8 cellular contexts compared by ENCODE assay signal in the genomic region with DNA sequence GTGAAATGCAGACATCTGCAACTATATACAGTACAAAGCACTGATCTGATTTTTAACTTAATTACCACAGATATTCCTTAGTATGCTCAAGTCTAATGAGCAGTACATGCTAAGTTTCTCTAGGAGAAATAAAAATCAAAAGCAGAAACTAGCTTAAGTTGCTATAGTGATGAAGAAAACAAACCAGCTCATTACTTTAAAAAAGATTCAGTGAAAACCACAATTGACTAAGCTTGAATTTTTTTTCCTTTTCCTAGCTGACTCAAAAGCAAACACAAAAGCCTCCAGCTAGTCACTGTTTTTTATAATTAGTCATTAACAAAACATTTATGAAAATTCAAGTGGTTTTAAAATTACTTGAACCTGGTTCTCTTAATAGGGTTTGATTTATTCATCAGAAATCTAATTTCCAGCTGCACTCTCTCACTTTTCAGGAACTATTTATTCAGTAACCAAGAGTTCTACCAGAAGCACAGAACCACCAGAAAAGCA. TPM values are rescaled to one million over a fixed set of nuclear protein-coding genes. Genes with fewer than 3 reads are reported as not detected.
DNase-seq lines count a peak whose midpoint lies in the region; ATAC-seq and TF ChIP-seq lines count a peak whose summit lies in the region.
"Not testable (repeated sequence)": the region's sequence is repeated elsewhere in the genome, so short reads cannot be mapped to it uniquely, and the experiment has no call there.

No MANE protein-coding gene starts in this region.

- not testable (repeated sequence) for TF ChIP-seq EP300 in gastroesophageal sphincter (IDR thresholded peaks at IDR 0.05); upper lobe of left lung (IDR thresholded peaks at IDR 0.05)

- TF ChIP-seq CTCF in mammary epithelial cell (conservative IDR thresholded peaks at IDR 0.05 in 1 of 2, IDR thresholded peaks at IDR 0.05 in 1 of 2; ENCODE audit: extremely low read depth in 1 of 2, insufficient read depth in 1 of 2, low read depth in 1 of 2, low read length in 2 of 2); gastroesophageal sphincter (IDR thresholded peaks at IDR 0.05); upper lobe of left lung (IDR thresholded peaks at IDR 0.05): not testable (repeated sequence)

- peak; percentile 53 for ATAC-seq in HG03565 (IDR thresholded peaks at IDR 0.05; ENCODE audit: unreplicated experiment)
- peak; percentile 73 to 78 for ATAC-seq in activated CD4-positive, CD25-positive, alpha-beta regulatory T cell treated with anti-CD3 and anti-CD28 coated beads, Interleukin-2, amount 50 U/mL, for 24 hours
- ATAC-seq in gastroesophageal sphincter: peak; percentile 32
- peak; percentile 74 to 81 for ATAC-seq in naive thymus-derived CD8-positive, alpha-beta T cell
- peak; percentile 15 to 73 for ATAC-seq in upper lobe of left lung (ENCODE audit: low FRiP score in 2 of 2)

- H3K9me2 ChIP-seq in GM23248 (ENCODE audit: insufficient read depth): not testable (repeated sequence)

- H3K27ac Mint-ChIP-seq in naive thymus-derived CD8-positive, alpha-beta T cell: peak overlapping the region; percentile 66 to 93 (median 91)

- peak overlapping the region; percentile 61 for H3K4me2 ChIP-seq in GM23248 (ENCODE audit: unreplicated experiment)
- peak overlapping the region; percentile 72 for H3K4me2 ChIP-seq in mammary epithelial cell (ENCODE audit: insufficient read depth, low read depth, low read length)

- intact Hi-C loops in mammary epithelial cell (cut with micrococcal nuclease): not testable (repeated sequence)

- H3K79me2 ChIP-seq in GM23248 (ENCODE audit: insufficient read depth) (peaks cover 68% of the 10 kb centered on the region), mammary epithelial cell (ENCODE audit: insufficient read depth, low read length) (peaks cover 68% of the 10 kb centered on the region)

- H3K9me3 ChIP-seq in GM23248 (ENCODE audit: low read depth); mammary epithelial cell (replicated peaks; ENCODE audit: insufficient read depth, low read length); gastroesophageal sphincter; upper lobe of left lung: not testable (repeated sequence)

- H3K9me3 Mint-ChIP-seq in naive thymus-derived CD8-positive, alpha-beta T cell: not testable (repeated sequence)

- peak overlapping the region in 7 of 10 donors; percentile 17 to 60 (median 50) for H3K4me3 Mint-ChIP-seq in naive thymus-derived CD8-positive, alpha-beta T cell

- CTCF ChIA-PET in mammary epithelial cell (lab: Charles Lee; ENCODE audit: low non-redundant PET): not testable (repeated sequence)

- DNase-seq in ELR (ENCODE audit: low read depth) (peak; percentile 92), GM23248 (peak; percentile 87), mammary epithelial cell (peak; percentile 84)
- DNase-seq in naive thymus-derived CD8-positive, alpha-beta T cell: peak in 3 of 10 donors; percentile 38 to 54 (median 50)
- not testable (repeated sequence) for DNase-seq in upper lobe of left lung

- H4K20me1 ChIP-seq in GM23248 (ENCODE audit: insufficient read depth); mammary epithelial cell (ENCODE audit: insufficient read depth, low read length): not testable (repeated sequence)

- not testable (repeated sequence) for BruUV-seq in mammary epithelial cell (replicated peaks; lab: Mats Ljungman, UMichigan)

- peaks cover 32% of the 10 kb centered on the region for H3K4me1 ChIP-seq in GM23248 (ENCODE audit: insufficient read depth)
- H3K4me1 ChIP-seq in mammary epithelial cell (ENCODE audit: insufficient read depth, low read length): peaks cover 25% of the 10 kb centered on the region
- H3K4me1 ChIP-seq in gastroesophageal sphincter: peaks cover 12 to 60% (median 21%) of the 10 kb centered on the region in 3 donors
- H3K4me1 ChIP-seq in upper lobe of left lung: peaks cover 15 to 48% (median 29%) of the 10 kb centered on the region in 4 donors

- in situ Hi-C loops in GM23248 (cut with MboI); mammary epithelial cell (cut with MboI; ENCODE audit: low sequenced_read_pairs in 2 of 2): not testable (repeated sequence)

- H3K4me1 Mint-ChIP-seq in naive thymus-derived CD8-positive, alpha-beta T cell: peaks cover 25 to 72% (median 62%) of the 10 kb centered on the region in 4 donors

- H3K27me3 ChIP-seq in GM23248 (replicated peaks; ENCODE audit: insufficient read depth); mammary epithelial cell (ENCODE audit: insufficient read depth, low read length); gastroesophageal sphincter; upper lobe of left lung: not testable (repeated sequence)

- H3K36me3 ChIP-seq in GM23248 (ENCODE audit: low read depth); gastroesophageal sphincter; upper lobe of left lung: not testable (repeated sequence)
- H3K36me3 ChIP-seq in mammary epithelial cell (ENCODE audit: insufficient read depth, low read length): peaks cover 11% of the 10 kb centered on the region

- H3K4me3 ChIP-seq in GM23248 (peak overlapping the region; percentile 38), mammary epithelial cell (replicated peaks in 1 of 3; ENCODE audit: insufficient read depth in 1 of 3, low read depth in 2 of 3, low read length in 3 of 3) (peak overlapping the region in 1 of 3 experiments; percentile 27)
- not testable (repeated sequence) for H3K4me3 ChIP-seq in gastroesophageal sphincter, upper lobe of left lung

- dilution Hi-C loops in mammary epithelial cell (cut with HindIII; ENCODE audit: low sequenced_read_pairs): not testable (repeated sequence)

- peaks cover 0 to 28% (median 8%) of the 10 kb centered on the region in 3 donors for H3K36me3 Mint-ChIP-seq in naive thymus-derived CD8-positive, alpha-beta T cell

- POLR2A ChIA-PET in naive thymus-derived CD8-positive, alpha-beta T cell (lab: Charles Lee): interaction anchor here (0.6 to 1.1 kb wide), 3 partner anchors 8 to 601 kb away, joined by 3 to 7 read pairs (median 3); a partner anchor contains a TSS

- H3F3A ChIP-seq in GM23248 (ENCODE audit: insufficient read depth): peaks cover 34% of the 10 kb centered on the region

- not testable (repeated sequence) for TF ChIP-seq POLR2A in gastroesophageal sphincter (IDR thresholded peaks at IDR 0.05); upper lobe of left lung (IDR thresholded peaks at IDR 0.05)

- peak overlapping the region; percentile 94 for H3K27ac ChIP-seq in GM23248
- H3K27ac ChIP-seq in mammary epithelial cell (ENCODE audit: insufficient read depth, low read depth, low read length): peak overlapping the region; percentile 96
- peak overlapping the region; percentile 4 to 61 (median 47) for H3K27ac ChIP-seq in gastroesophageal sphincter
- peak overlapping the region; percentile 35 to 73 (median 67) for H3K27ac ChIP-seq in upper lobe of left lung

- peak overlapping the region; percentile 80 for H3K9ac ChIP-seq in GM23248
- peak overlapping the region; percentile 84 for H3K9ac ChIP-seq in mammary epithelial cell (ENCODE audit: insufficient read depth, low read length)

- H3K27me3 Mint-ChIP-seq in naive thymus-derived CD8-positive, alpha-beta T cell: not testable (repeated sequence)

- H2AFZ ChIP-seq in GM23248; mammary epithelial cell (ENCODE audit: low read depth, low read length): not testable (repeated sequence)

RNA-seq across cellular contexts. Expression of a gene that starts 10.3 kb away (rescaled TPM):
- total RNA-seq in GM23248 (2014; rRNA removed; shearing (Covaris generic)): 209 and 234 TPM in 2 replicates
- polyA plus RNA-seq in GM23248 (2016; fragmentation: Nextera tagmentation; extraction: Ambion mirVana) (98.5 and 98.8 TPM in 2 replicates), mammary epithelial cell (104 TPM)
- total RNA-seq in mammary epithelial cell (100 to 1,000 TPM; 128 to 167 TPM), gastroesophageal sphincter (100 to 1,000 TPM; 155 to 214 (median 155) TPM), upper lobe of left lung (100 to 1,000 TPM in 5 of 6 donors, 10 to 100 TPM in 1; 66.0 to 144 (median 116) TPM)
- 104 TPM for polyA minus RNA-seq in mammary epithelial cell
- total RNA-seq in naive thymus-derived CD8-positive, alpha-beta T cell: 10 to 100 TPM; 89.8 to 91.9 TPM
- polyA plus RNA-seq in naive thymus-derived CD8-positive, alpha-beta T cell: 100 to 1,000 TPM; 111 to 126 (median 124) TPM

RNA-seq across cellular contexts. Expression of a gene that starts 10.7 kb away (rescaled TPM):
- 17.8 and 22.9 TPM in 2 replicates for total RNA-seq in GM23248 (2014; rRNA removed; shearing (Covaris generic))
- 13.5 and 14.0 TPM in 2 replicates for polyA plus RNA-seq in GM23248 (2016; fragmentation: Nextera tagmentation; extraction: Ambion mirVana)
- total RNA-seq in mammary epithelial cell: 10 to 100 TPM; 14.8 to 19.7 TPM
- polyA plus RNA-seq in mammary epithelial cell: 7.7 TPM
- 7.1 TPM for polyA minus RNA-seq in mammary epithelial cell
- total RNA-seq in gastroesophageal sphincter: 10 to 100 TPM; 21.2 to 31.0 (median 26.6) TPM
- 10 to 100 TPM; 24.1 to 24.5 TPM for total RNA-seq in naive thymus-derived CD8-positive, alpha-beta T cell
- polyA plus RNA-seq in naive thymus-derived CD8-positive, alpha-beta T cell: 10 to 100 TPM; 17.7 to 22.5 (median 18.7) TPM
- total RNA-seq in upper lobe of left lung: 10 to 100 TPM; 19.8 to 38.7 (median 26.4) TPM
